ENCODE assay signal across 7 cellular contexts in genomic region chr19:5292843-5293606, GRCh38. TPM values are rescaled to one million over a fixed set of nuclear protein-coding genes. Genes with fewer than 3 reads are reported as not detected.
A peak's percentile ranks its signal among the peaks of the same experiment; 100 is the strongest.
DNase-seq lines count a peak whose midpoint lies in the region; ATAC-seq and TF ChIP-seq lines count a peak whose summit lies in the region.

No MANE protein-coding gene starts in this region.

- DNase-seq in NCI-H2171 (lab: John Stamatoyannopoulos, UW): peak; percentile 83
- DNase-seq in activated T-cell treated with anti-CD3 and anti-CD28 coated beads for 24 hours (ENCODE audit: low read depth): peak; percentile 46
- peak; percentile 20 for DNase-seq in stimulated activated CD8-positive, alpha-beta memory T cell treated with anti-CD3 and anti-CD28 coated beads, Interleukin-7, amount 100 ng/mL, for 24 hours (ENCODE audit: low read depth)
- DNase-seq in middle frontal gyrus (ENCODE audit: extremely low spot score, low spot score): no peak

- no peak for TF ChIP-seq CTCF in GM12875 (IDR thresholded peaks at IDR 0.05; ENCODE audit: borderline replicate concordance, insufficient read depth, low read depth, low read length)

- H3K36me3 ChIP-seq in muscle layer of duodenum (ENCODE audit: control insufficient read depth in 1 of 2, insufficient read depth in 2 of 2, low read length in 2 of 2): no peaks in the 10 kb centered on the region

- peak overlapping the region; percentile 59 for H3K4me3 ChIP-seq in GM12875 (ENCODE audit: low read depth, low read length)
- H3K4me3 ChIP-seq in muscle layer of duodenum (ENCODE audit: low read depth in 1 of 2, low read length in 2 of 2): peak overlapping the region; percentile 62 to 65

- no peaks in the 10 kb centered on the region for H3K9me3 ChIP-seq in muscle layer of duodenum (ENCODE audit: control insufficient read depth in 1 of 2, low read length in 2 of 2)

- no peaks in the 10 kb centered on the region for H3K27me3 ChIP-seq in muscle layer of duodenum (ENCODE audit: low read depth, low read length)

- peak; percentile 81 for ATAC-seq in esophagus mucosa

- peaks cover 0 to 47% of the 10 kb centered on the region in 2 donors for H3K4me1 ChIP-seq in muscle layer of duodenum (ENCODE audit: control insufficient read depth in 1 of 2, insufficient read depth in 2 of 2, low read length in 2 of 2)

- H3K27ac ChIP-seq in muscle layer of duodenum (ENCODE audit: low read length): no peak overlapping the region

RNA-seq across cellular contexts. Expression of gene PTPRS, which starts 47.6 kb away (rescaled TPM):
- total RNA-seq in esophagus mucosa: 38.7 TPM
